15 cellular contexts compared by ENCODE assay signal in genomic region chr7:137798073-137798763, GRCh38. TPM values are rescaled to one million over a fixed set of nuclear protein-coding genes. Genes with fewer than 3 reads are reported as not detected.
DNase-seq lines count a peak whose midpoint lies in the region; ATAC-seq, FAIRE-seq and TF ChIP-seq lines count a peak whose summit lies in the region.
"Had no signal": no experiment of that assay in that cellular context is flagged by ENCODE, and none has a peak within 500 bp of the region (broad histone marks: within the 10 kb centered on the region; RNA-seq: fewer than 3 reads in every experiment).

No MANE protein-coding gene starts in this region.

- H3K27me3 Mint-ChIP-seq in type B pancreatic cell (no peaks in the 10 kb centered on the region), CD14-positive monocyte (ENCODE audit: low read depth in 3 of 3) (peaks cover 0 to 7% (median 5%) of the 10 kb centered on the region in 3 donors)

- FAIRE-seq in GM12891 (lab: Jason Lieb, UNC), result no peak
- FAIRE-seq: frontal cortex had no signal

- H3K4me1 Mint-ChIP-seq in type B pancreatic cell (ENCODE audit: unreplicated experiment), result no peaks in the 10 kb centered on the region
- no peaks in the 10 kb centered on the region for H3K4me1 Mint-ChIP-seq in CD14-positive monocyte
- H3K4me1 Mint-ChIP-seq: nephron had no signal

- DNase-seq in GM12891 (ENCODE audit: insufficient read length, low spot score), result no peak
- DNase-seq in NCI-H1694 treated with DMSO at 0.1 percent for 48 hours (lab: John Stamatoyannopoulos, UW), result no peak
- DNase-seq in type B pancreatic cell (ENCODE audit: extremely low spot score, unreplicated experiment), result no peak
- DNase-seq in CD14-positive monocyte (ENCODE audit: low spot score), result no peak
- no peak for DNase-seq in kidney glomerular epithelial cell (lab: John Stamatoyannopoulos, UW)
- DNase-seq: activated T-cell treated with anti-CD3 and anti-CD28 coated beads, Interleukin-2, amount 50 U/mL, for 48 hours; aorta; NCI-H1417; NCI-H510A treated with DMSO at 0.1 percent for 48 hours; upper lobe of left lung had no signal

- no peak for TF ChIP-seq POLR2A in GM12891 (IDR thresholded peaks at IDR 0.05; ENCODE audit: low read depth, low read length)

- peaks cover 4% of the 10 kb centered on the region for H3K9me3 Mint-ChIP-seq in type B pancreatic cell
- peaks cover 0 to 7% (median 0%) of the 10 kb centered on the region in 7 donors for H3K9me3 Mint-ChIP-seq in CD14-positive monocyte

- no peak overlapping the region for H3K27ac Mint-ChIP-seq in type B pancreatic cell
- H3K27ac Mint-ChIP-seq in CD14-positive monocyte, result peak overlapping the region in 1 of 7 donors; percentile 18
- H3K27ac Mint-ChIP-seq: nephron had no signal

- intact Hi-C loops in CD14-positive monocyte (cut with micrococcal nuclease), result no loop called here

- no peak for TF ChIP-seq CTCF in type B pancreatic cell (conservative IDR thresholded peaks at IDR 0.05)
- no peak for TF ChIP-seq CTCF in CD14-positive monocyte (IDR thresholded peaks at IDR 0.05)

- H3K36me3 Mint-ChIP-seq in type B pancreatic cell, result no peaks in the 10 kb centered on the region
- no peaks in the 10 kb centered on the region for H3K36me3 Mint-ChIP-seq in CD14-positive monocyte

- no peak overlapping the region for H3K4me3 Mint-ChIP-seq in type B pancreatic cell
- H3K4me3 Mint-ChIP-seq in CD14-positive monocyte, result no peak overlapping the region
- H3K4me3 Mint-ChIP-seq: nephron had no signal

- peak; percentile 98 for ATAC-seq in GM19351 (IDR thresholded peaks at IDR 0.05; ENCODE audit: unreplicated experiment)
- peak; percentile 96 for ATAC-seq in HG02588 (IDR thresholded peaks at IDR 0.05; ENCODE audit: unreplicated experiment)
- ATAC-seq in HG03159 (IDR thresholded peaks at IDR 0.05; ENCODE audit: unreplicated experiment), result peak; percentile 96

TF ChIP-seq in GM12891, 5 proteins besides CTCF, POLR2A, EP300 and RAD21:
- no peak for TF ChIP-seq TAF1 (IDR thresholded peaks at IDR 0.05; ENCODE audit: low read depth, low read length)
- TF ChIP-seq SPI1 (IDR thresholded peaks at IDR 0.05; ENCODE audit: low read depth, low read length), result 0 out of 2 replicates have a peak, but pooled peaks have one; percentile 23

RNA-seq across cellular contexts. Expression of gene DGKI, which starts 48.6 kb away (rescaled TPM):
- polyA plus RNA-seq in GM12891 (2012; ENCODE audit: low read depth, missing spikeins), result 3.5 TPM
- total RNA-seq in type B pancreatic cell (ENCODE audit: low replicate concordance), result 1.8 and 2.8 TPM in 2 replicates
- polyA plus RNA-seq in CD14-positive monocyte, result not detected
